In genomic region chr2:27354597-27354927, GRCh38 we compare ENCODE assay signal across 1 cellular context.
TF ChIP-seq lines count a peak whose summit lies in the region.

No MANE protein-coding gene starts in this region.

TF ChIP-seq in WTC11, 78 proteins besides CTCF, POLR2A, EP300 and RAD21 (continued from another document):
- no peak for TF ChIP-seq ZBTB43 (CRISPR knock-in tag; IDR thresholded peaks at IDR 0.05)
- no peak for TF ChIP-seq ARID4B (CRISPR knock-in tag; IDR thresholded peaks at IDR 0.05; ENCODE audit: borderline replicate concordance)
- no peak for TF ChIP-seq ZNF425 (CRISPR knock-in tag; conservative IDR thresholded peaks at IDR 0.05)
- TF ChIP-seq, protein P1, sequence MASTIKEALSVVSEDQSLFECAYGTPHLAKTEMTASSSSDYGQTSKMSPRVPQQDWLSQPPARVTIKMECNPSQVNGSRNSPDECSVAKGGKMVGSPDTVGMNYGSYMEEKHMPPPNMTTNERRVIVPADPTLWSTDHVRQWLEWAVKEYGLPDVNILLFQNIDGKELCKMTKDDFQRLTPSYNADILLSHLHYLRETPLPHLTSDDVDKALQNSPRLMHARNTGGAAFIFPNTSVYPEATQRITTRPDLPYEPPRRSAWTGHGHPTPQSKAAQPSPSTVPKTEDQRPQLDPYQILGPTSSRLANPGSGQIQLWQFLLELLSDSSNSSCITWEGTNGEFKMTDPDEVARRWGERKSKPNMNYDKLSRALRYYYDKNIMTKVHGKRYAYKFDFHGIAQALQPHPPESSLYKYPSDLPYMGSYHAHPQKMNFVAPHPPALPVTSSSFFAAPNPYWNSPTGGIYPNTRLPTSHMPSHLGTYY (CRISPR knock-in tag; IDR thresholded peaks at IDR 0.05): no peak
- no peak for TF ChIP-seq FOXJ3 (CRISPR knock-in tag; IDR thresholded peaks at IDR 0.05; ENCODE audit: borderline replicate concordance)
- TF ChIP-seq, protein P2, sequence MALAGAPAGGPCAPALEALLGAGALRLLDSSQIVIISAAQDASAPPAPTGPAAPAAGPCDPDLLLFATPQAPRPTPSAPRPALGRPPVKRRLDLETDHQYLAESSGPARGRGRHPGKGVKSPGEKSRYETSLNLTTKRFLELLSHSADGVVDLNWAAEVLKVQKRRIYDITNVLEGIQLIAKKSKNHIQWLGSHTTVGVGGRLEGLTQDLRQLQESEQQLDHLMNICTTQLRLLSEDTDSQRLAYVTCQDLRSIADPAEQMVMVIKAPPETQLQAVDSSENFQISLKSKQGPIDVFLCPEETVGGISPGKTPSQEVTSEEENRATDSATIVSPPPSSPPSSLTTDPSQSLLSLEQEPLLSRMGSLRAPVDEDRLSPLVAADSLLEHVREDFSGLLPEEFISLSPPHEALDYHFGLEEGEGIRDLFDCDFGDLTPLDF (CRISPR knock-in tag; IDR thresholded peaks at IDR 0.05): no peak
- TF ChIP-seq ZNF263 (CRISPR knock-in tag; IDR thresholded peaks at IDR 0.05; ENCODE audit: low read depth): no peak
- TF ChIP-seq TCF7 (CRISPR knock-in tag; IDR thresholded peaks at IDR 0.05; ENCODE audit: low read depth): no peak
- TF ChIP-seq, protein P3, sequence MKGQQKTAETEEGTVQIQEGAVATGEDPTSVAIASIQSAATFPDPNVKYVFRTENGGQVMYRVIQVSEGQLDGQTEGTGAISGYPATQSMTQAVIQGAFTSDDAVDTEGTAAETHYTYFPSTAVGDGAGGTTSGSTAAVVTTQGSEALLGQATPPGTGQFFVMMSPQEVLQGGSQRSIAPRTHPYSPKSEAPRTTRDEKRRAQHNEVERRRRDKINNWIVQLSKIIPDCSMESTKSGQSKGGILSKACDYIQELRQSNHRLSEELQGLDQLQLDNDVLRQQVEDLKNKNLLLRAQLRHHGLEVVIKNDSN (CRISPR knock-in tag; IDR thresholded peaks at IDR 0.05): no peak
- no peak for TF ChIP-seq ZNF138 (CRISPR knock-in tag; conservative IDR thresholded peaks at IDR 0.05)
- TF ChIP-seq JAZF1 (CRISPR knock-in tag; IDR thresholded peaks at IDR 0.05): no peak
- no peak for TF ChIP-seq SOX15 (CRISPR knock-in tag; IDR thresholded peaks at IDR 0.05)
- no peak for TF ChIP-seq TEAD4 (CRISPR knock-in tag; IDR thresholded peaks at IDR 0.05)
- TF ChIP-seq ZNF232 (CRISPR knock-in tag; IDR thresholded peaks at IDR 0.05): no peak
- TF ChIP-seq FOXK1 (CRISPR knock-in tag; IDR thresholded peaks at IDR 0.05): no peak
